Comparison of ENCODE assay signal across 15 cellular contexts in the genomic region with DNA sequence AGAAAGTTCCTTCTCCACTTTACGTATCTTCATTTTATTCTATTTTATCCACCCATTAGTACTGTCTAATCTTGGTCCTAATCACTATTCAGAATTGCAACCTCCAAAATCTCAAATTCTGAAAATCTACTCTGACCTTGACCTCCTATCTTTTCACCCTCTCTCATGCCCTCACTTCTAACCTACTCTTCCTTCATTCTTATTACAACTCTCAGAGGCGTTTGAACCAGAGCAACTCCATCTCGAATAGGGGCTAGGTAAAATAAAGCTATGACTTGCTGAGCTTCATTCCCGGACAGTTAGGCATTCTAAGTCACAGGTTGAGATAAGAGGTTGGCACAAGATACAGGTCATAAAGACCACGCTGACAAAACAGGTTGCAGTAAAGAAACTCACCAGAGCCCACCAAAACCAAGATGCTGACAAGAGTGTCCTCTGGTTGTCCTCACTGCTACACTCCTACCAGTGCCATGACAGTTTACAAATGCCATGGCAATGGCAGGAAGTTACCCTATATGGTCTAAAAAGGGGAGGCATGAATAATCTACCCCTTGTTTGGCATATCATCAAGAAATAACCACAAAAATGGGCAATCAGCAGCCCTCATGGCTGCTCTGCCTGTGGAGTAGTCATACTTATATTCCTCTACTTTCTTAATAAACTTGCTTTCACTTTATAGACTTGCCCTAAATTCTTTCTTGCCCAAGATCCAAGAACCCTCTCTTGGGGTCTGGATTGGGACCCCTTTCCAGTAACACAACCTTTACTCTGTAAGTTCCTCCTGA. TPM values are rescaled to one million over a fixed set of nuclear protein-coding genes. Genes with fewer than 3 reads are reported as not detected.
DNase-seq lines count a peak whose midpoint lies in the region; ATAC-seq and TF ChIP-seq lines count a peak whose summit lies in the region.
"Had no signal": no experiment of that assay in that cellular context is flagged by ENCODE, and none has a peak within 500 bp of the region (broad histone marks: within the 10 kb centered on the region; RNA-seq: fewer than 3 reads in every experiment).

No MANE protein-coding gene starts in this region.

- H3K9me2 ChIP-seq in OCI-LY1 (ENCODE audit: low read depth, low read length) = no peaks in the 10 kb centered on the region

- peak overlapping the region; percentile 24 for H3K4me3 Mint-ChIP-seq in stimulated activated memory B cell treated with anti-CD40 and anti-IgM and Interleukin-4, amounts not matched to agents 10 μg/mL and 1 μg/mL and 100 μg/mL, for 72 hours
- H3K4me3 Mint-ChIP-seq: activated CD4-positive, alpha-beta T cell treated with anti-CD3 and anti-CD28 coated beads, Interleukin-2, amount 10 ng/mL, durations not matched to agents 7 days and 5 days; naive B cell had no signal

- H3K4me2 ChIP-seq in OCI-LY1 (ENCODE audit: low read length) = peak overlapping the region; percentile 74

- H3K36me3 Mint-ChIP-seq in stimulated activated memory B cell treated with anti-CD40 and anti-IgM and Interleukin-4, amounts not matched to agents 10 μg/mL and 1 μg/mL and 100 μg/mL, for 72 hours = peaks cover 17% of the 10 kb centered on the region
- H3K36me3 Mint-ChIP-seq: naive B cell had no signal

- peak overlapping the region; percentile 90 for H3K27ac ChIP-seq in OCI-LY1 (ENCODE audit: low read depth, low read length, poor library complexity, severe bottlenecking)
- peak overlapping the region; percentile 90 for H3K27ac ChIP-seq in cingulate gyrus (ENCODE audit: low read depth, low read length)
- H3K27ac ChIP-seq: colonic mucosa had no signal

- no peak overlapping the region for H2AFZ ChIP-seq in OCI-LY1 (ENCODE audit: low read length)

- H3K79me2 ChIP-seq in OCI-LY1 (ENCODE audit: insufficient read depth, low read length) = peaks cover 91% of the 10 kb centered on the region

- no peaks in the 10 kb centered on the region for H3K27me3 Mint-ChIP-seq in stimulated activated memory B cell treated with anti-CD40 and anti-IgM and Interleukin-4, amounts not matched to agents 10 μg/mL and 1 μg/mL and 100 μg/mL, for 72 hours
- H3K27me3 Mint-ChIP-seq: activated CD4-positive, alpha-beta T cell treated with anti-CD3 and anti-CD28 coated beads, Interleukin-2, amount 10 ng/mL, durations not matched to agents 7 days and 5 days; naive B cell had no signal

- H3K27me3 ChIP-seq in OCI-LY1 (ENCODE audit: insufficient read depth, low read length) = no peaks in the 10 kb centered on the region
- H3K27me3 ChIP-seq: colonic mucosa had no signal

- no peak for TF ChIP-seq CTCF in OCI-LY1 (IDR thresholded peaks at IDR 0.05; ENCODE audit: low read length)

- H3K9ac ChIP-seq in OCI-LY1 (ENCODE audit: low read length) = peak overlapping the region; percentile 49; the same call in 1 of the 2 replicates

- DNase-seq in ureter (ENCODE audit: low spot score) = no peak
- DNase-seq in NCI-H82 treated with DMSO at 0.1 percent for 48 hours (lab: John Stamatoyannopoulos, UW; ENCODE audit: unreplicated experiment) = no peak
- DNase-seq in stimulated activated naive CD4-positive, alpha-beta T cell (lab: John Stamatoyannopoulos, UW) = no peak
- DNase-seq: activated CD4-positive, alpha-beta T cell treated with anti-CD3 and anti-CD28 coated beads, Interleukin-2, amount 10 ng/mL, durations not matched to agents 7 days and 5 days; Caco-2; colonic mucosa; naive B cell; NCI-H187 treated with DMSO at 0.1 percent for 48 hours; right cardiac atrium; SW 1271 had no signal

- no peaks in the 10 kb centered on the region for H4K20me1 ChIP-seq in OCI-LY1 (ENCODE audit: insufficient read depth, low read length)

- H3K9me3 Mint-ChIP-seq in stimulated activated memory B cell treated with anti-CD40 and anti-IgM and Interleukin-4, amounts not matched to agents 10 μg/mL and 1 μg/mL and 100 μg/mL, for 72 hours = no peaks in the 10 kb centered on the region
- H3K9me3 Mint-ChIP-seq: activated CD4-positive, alpha-beta T cell treated with anti-CD3 and anti-CD28 coated beads, Interleukin-2, amount 10 ng/mL, durations not matched to agents 7 days and 5 days; activated T-helper 2 cell treated with anti-CD3 and anti-CD28 coated beads, Interferon-gamma antibody, Interleukin-2, Interleukin-4, amounts not matched to agents 10 μg/mL and 5 μg/mL and 100 μg/mL, durations not matched to agents 14 hours and 24 hours and 36 hours; naive B cell had no signal

- peaks cover 24% of the 10 kb centered on the region for H3K4me1 Mint-ChIP-seq in stimulated activated memory B cell treated with anti-CD40 and anti-IgM and Interleukin-4, amounts not matched to agents 10 μg/mL and 1 μg/mL and 100 μg/mL, for 72 hours
- H3K4me1 Mint-ChIP-seq: activated CD4-positive, alpha-beta T cell treated with anti-CD3 and anti-CD28 coated beads, Interleukin-2, amount 10 ng/mL, durations not matched to agents 7 days and 5 days had no signal

- peak overlapping the region; percentile 18 for H3K27ac Mint-ChIP-seq in stimulated activated memory B cell treated with anti-CD40 and anti-IgM and Interleukin-4, amounts not matched to agents 10 μg/mL and 1 μg/mL and 100 μg/mL, for 72 hours
- H3K27ac Mint-ChIP-seq: activated CD4-positive, alpha-beta T cell treated with anti-CD3 and anti-CD28 coated beads, Interleukin-2, amount 10 ng/mL, durations not matched to agents 7 days and 5 days; activated T-helper 2 cell treated with anti-CD3 and anti-CD28 coated beads, Interferon-gamma antibody, Interleukin-2, Interleukin-4, amounts not matched to agents 10 μg/mL and 5 μg/mL and 100 μg/mL, durations not matched to agents 14 hours and 24 hours and 36 hours had no signal

- peak overlapping the region; percentile 46 for H3K4me3 ChIP-seq in OCI-LY1 (ENCODE audit: low read depth, low read length, poor library complexity, severe bottlenecking)
- H3K4me3 ChIP-seq: colonic mucosa had no signal

- ATAC-seq in GM18907 (IDR thresholded peaks at IDR 0.05; ENCODE audit: unreplicated experiment) = peak; percentile 14
- no peak for ATAC-seq in stimulated activated memory B cell treated with anti-CD40 and anti-IgM and Interleukin-4, amounts not matched to agents 10 μg/mL and 1 μg/mL and 100 μg/mL, for 72 hours
- ATAC-seq: right cardiac atrium had no signal

- H3F3A ChIP-seq in OCI-LY1 (ENCODE audit: insufficient read depth, low read length) = no peaks in the 10 kb centered on the region; the same call in 1 of the 2 replicates

- H3K9me3 ChIP-seq in OCI-LY1 (ENCODE audit: low read length) = no peaks in the 10 kb centered on the region
- H3K9me3 ChIP-seq: Caco-2, colonic mucosa had no signal

- H3K36me3 ChIP-seq in OCI-LY1 (ENCODE audit: insufficient read depth, low read length) = peaks cover 82% of the 10 kb centered on the region
- H3K36me3 ChIP-seq: colonic mucosa had no signal

- peaks cover 38% of the 10 kb centered on the region for H3K4me1 ChIP-seq in OCI-LY1 (ENCODE audit: insufficient read depth, low read length, severe bottlenecking)
- H3K4me1 ChIP-seq: Caco-2, colonic mucosa had no signal

RNA-seq across cellular contexts. Expression of a gene that starts 11.4 kb away (rescaled TPM):
- 51.0 TPM for total RNA-seq in ureter
